Comparison of ENCODE assay signal across 1 cellular context in the genomic region with DNA sequence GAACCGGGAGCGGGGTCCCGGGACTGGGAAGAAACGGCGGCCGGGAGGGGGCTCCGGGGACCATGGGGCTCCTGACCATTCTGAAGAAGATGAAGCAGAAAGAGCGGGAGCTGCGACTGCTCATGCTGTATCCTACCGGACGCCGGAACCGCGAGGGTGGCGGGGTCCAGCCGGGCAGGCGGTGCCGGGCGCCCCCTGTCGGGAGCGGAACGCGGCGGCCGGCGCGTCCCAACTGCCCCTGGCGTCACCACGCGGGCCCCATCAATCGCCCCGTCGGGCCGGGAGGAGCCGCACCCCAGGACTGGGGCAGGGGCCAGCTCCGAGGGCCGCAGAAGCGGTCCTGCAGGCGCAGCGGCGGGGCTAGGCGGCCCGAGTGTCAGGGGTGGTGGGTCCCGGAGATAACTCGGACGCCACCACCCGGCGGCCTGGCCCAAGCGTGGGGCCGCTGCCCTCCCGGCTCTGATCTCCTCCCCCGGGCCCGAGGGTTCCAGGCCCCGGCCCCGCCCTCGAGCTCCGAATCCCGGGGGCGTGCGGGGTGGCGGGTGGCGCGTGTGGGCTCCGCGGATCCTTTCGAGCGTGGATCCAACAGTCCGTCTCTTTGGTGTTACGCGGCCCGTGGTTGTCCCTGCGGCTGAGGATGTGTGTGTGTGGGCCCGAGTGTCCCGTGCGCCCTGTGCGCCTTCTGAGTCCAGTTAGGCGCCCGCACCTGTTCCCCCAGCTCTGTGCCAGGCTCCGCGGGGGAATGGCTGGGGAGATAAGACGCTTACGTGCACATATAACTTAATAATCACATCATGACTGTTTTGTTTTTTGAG.
TF ChIP-seq lines count a peak whose summit lies in the region.

A gene (plus strand): TSS at position 15 of the 815 bp plus-strand sequence. CDS start 48 bp downstream, at position 63.

TF ChIP-seq in HepG2, 621 proteins besides CTCF, POLR2A, EP300 and RAD21 (continued from another document and continues in another):
- TF ChIP-seq, protein P1, sequence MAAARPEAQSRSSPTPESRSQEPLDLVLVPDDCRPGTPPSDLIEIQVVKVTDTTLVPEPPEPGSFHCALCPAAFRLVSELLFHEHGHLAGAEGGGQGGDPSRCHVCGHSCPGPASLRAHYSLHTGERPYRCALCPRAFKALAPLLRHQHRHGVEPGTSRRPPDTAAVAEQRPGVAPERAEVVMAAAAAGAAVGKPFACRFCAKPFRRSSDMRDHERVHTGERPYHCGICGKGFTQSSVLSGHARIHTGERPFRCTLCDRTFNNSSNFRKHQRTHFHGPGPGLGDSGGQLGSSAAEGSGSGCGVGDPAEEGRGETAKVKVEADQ (CRISPR knock-in tag; IDR thresholded peaks at IDR 0.05; ENCODE audit: borderline replicate concordance), result no peak
- TF ChIP-seq, protein P2, sequence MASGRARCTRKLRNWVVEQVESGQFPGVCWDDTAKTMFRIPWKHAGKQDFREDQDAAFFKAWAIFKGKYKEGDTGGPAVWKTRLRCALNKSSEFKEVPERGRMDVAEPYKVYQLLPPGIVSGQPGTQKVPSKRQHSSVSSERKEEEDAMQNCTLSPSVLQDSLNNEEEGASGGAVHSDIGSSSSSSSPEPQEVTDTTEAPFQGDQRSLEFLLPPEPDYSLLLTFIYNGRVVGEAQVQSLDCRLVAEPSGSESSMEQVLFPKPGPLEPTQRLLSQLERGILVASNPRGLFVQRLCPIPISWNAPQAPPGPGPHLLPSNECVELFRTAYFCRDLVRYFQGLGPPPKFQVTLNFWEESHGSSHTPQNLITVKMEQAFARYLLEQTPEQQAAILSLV (CRISPR knock-in tag; IDR thresholded peaks at IDR 0.05; ENCODE audit: borderline replicate concordance), result peak; percentile 80; the same call in 1 of the 2 replicates
- TF ChIP-seq NR2F2 (IDR thresholded peaks at IDR 0.05; ENCODE audit: borderline replicate concordance, low read depth) (no peak), ZNF256 (CRISPR knock-in tag; conservative IDR thresholded peaks at IDR 0.05) (no peak), ZNF446 (CRISPR knock-in tag; IDR thresholded peaks at IDR 0.05) (no peak), SP2 (CRISPR knock-in tag; IDR thresholded peaks at IDR 0.05) (peak; percentile 70), KLF11 (CRISPR knock-in tag; IDR thresholded peaks at IDR 0.05) (no peak), MTA1 (CRISPR knock-in tag; IDR thresholded peaks at IDR 0.05; ENCODE audit: borderline replicate concordance) (no peak), GTF2F1 (IDR thresholded peaks at IDR 0.05; ENCODE audit: low read length) (no peak), ZNF747 (CRISPR knock-in tag; IDR thresholded peaks at IDR 0.05; ENCODE audit: borderline replicate concordance) (0 out of 2 replicates have a peak, but pooled peaks have one; percentile 15), JUNB (CRISPR knock-in tag; IDR thresholded peaks at IDR 0.05; ENCODE audit: borderline replicate concordance) (no peak), ZNF180 (CRISPR knock-in tag; IDR thresholded peaks at IDR 0.05; ENCODE audit: borderline replicate concordance, low read depth) (no peak), SOX5 (CRISPR knock-in tag; IDR thresholded peaks at IDR 0.05; ENCODE audit: borderline replicate concordance) (no peak), ZMAT3 (CRISPR knock-in tag; conservative IDR thresholded peaks at IDR 0.05) (peak; percentile 74; the same call in 1 of the 2 replicates), SP140L (CRISPR knock-in tag; IDR thresholded peaks at IDR 0.05; ENCODE audit: borderline replicate concordance) (no peak), SYNCRIP (IDR thresholded peaks at IDR 0.05; ENCODE audit: insufficient read depth, low read depth, low read length) (no peak), GZF1 (CRISPR knock-in tag; IDR thresholded peaks at IDR 0.05) (no peak), ZSCAN25 (CRISPR knock-in tag; IDR thresholded peaks at IDR 0.05) (no peak), ZNF382 (CRISPR knock-in tag; IDR thresholded peaks at IDR 0.05; ENCODE audit: borderline replicate concordance) (no peak), ZNF616 (CRISPR knock-in tag; IDR thresholded peaks at IDR 0.05; ENCODE audit: low read depth) (no peak), ZC3H13 (CRISPR knock-in tag; IDR thresholded peaks at IDR 0.05) (0 out of 2 replicates have a peak, but pooled peaks have one; percentile 34), MYC (CRISPR knock-in tag; IDR thresholded peaks at IDR 0.05; ENCODE audit: borderline replicate concordance) (peak; percentile 78), FOSL2 (CRISPR knock-in tag; IDR thresholded peaks at IDR 0.05) (no peak), ZNF577 (CRISPR knock-in tag; IDR thresholded peaks at IDR 0.05; ENCODE audit: borderline replicate concordance, low read depth) (no peak), REPIN1 (CRISPR knock-in tag; IDR thresholded peaks at IDR 0.05; ENCODE audit: borderline replicate concordance, low read depth) (peak; percentile 45; the same call in 1 of the 2 replicates), CHD4 (IDR thresholded peaks at IDR 0.05; ENCODE audit: borderline replicate concordance, low read length) (no peak), NR2F6 (IDR thresholded peaks at IDR 0.05) (no peak), NR2F6 (CRISPR knock-in tag; IDR thresholded peaks at IDR 0.05) (no peak), ATRX (CRISPR knock-in tag; IDR thresholded peaks at IDR 0.05; ENCODE audit: borderline replicate concordance) (no peak), GABPB1 (CRISPR knock-in tag; IDR thresholded peaks at IDR 0.05) (peak; percentile 61; the same call in 1 of the 2 replicates), BHLHE40 (IDR thresholded peaks at IDR 0.05; ENCODE audit: low read length) (no peak), GTF3A (CRISPR knock-in tag; conservative IDR thresholded peaks at IDR 0.05) (no peak), ZNF296 (CRISPR knock-in tag; conservative IDR thresholded peaks at IDR 0.05) (0 out of 2 replicates have a peak, but pooled peaks have one; percentile 11), ZSCAN9 (CRISPR knock-in tag; IDR thresholded peaks at IDR 0.05; ENCODE audit: borderline replicate concordance) (peak; percentile 1; the same call in 1 of the 2 replicates), HOXA9 (CRISPR knock-in tag; IDR thresholded peaks at IDR 0.05; ENCODE audit: borderline replicate concordance) (no peak; the same call in 1 of the 2 replicates), ATAD3A (CRISPR knock-in tag; IDR thresholded peaks at IDR 0.05) (no peak), ZNF468 (CRISPR knock-in tag; IDR thresholded peaks at IDR 0.05) (no peak), TRIM24 (CRISPR knock-in tag; IDR thresholded peaks at IDR 0.05) (no peak), ZNF557 (CRISPR knock-in tag; IDR thresholded peaks at IDR 0.05) (no peak), BRCA1 (CRISPR knock-in tag; IDR thresholded peaks at IDR 0.05) (no peak), MAZ (IDR thresholded peaks at IDR 0.05; ENCODE audit: borderline replicate concordance, low read depth, low read length) (no peak), MAZ (CRISPR knock-in tag; IDR thresholded peaks at IDR 0.05; ENCODE audit: low read depth) (no peak)
- TF ChIP-seq, protein P3, sequence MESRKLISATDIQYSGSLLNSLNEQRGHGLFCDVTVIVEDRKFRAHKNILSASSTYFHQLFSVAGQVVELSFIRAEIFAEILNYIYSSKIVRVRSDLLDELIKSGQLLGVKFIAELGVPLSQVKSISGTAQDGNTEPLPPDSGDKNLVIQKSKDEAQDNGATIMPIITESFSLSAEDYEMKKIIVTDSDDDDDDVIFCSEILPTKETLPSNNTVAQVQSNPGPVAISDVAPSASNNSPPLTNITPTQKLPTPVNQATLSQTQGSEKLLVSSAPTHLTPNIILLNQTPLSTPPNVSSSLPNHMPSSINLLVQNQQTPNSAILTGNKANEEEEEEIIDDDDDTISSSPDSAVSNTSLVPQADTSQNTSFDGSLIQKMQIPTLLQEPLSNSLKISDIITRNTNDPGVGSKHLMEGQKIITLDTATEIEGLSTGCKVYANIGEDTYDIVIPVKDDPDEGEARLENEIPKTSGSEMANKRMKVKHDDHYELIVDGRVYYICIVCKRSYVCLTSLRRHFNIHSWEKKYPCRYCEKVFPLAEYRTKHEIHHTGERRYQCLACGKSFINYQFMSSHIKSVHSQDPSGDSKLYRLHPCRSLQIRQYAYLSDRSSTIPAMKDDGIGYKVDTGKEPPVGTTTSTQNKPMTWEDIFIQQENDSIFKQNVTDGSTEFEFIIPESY (CRISPR knock-in tag; IDR thresholded peaks at IDR 0.05), result no peak; the same call in 1 of the 2 replicates
- TF ChIP-seq, protein P4, sequence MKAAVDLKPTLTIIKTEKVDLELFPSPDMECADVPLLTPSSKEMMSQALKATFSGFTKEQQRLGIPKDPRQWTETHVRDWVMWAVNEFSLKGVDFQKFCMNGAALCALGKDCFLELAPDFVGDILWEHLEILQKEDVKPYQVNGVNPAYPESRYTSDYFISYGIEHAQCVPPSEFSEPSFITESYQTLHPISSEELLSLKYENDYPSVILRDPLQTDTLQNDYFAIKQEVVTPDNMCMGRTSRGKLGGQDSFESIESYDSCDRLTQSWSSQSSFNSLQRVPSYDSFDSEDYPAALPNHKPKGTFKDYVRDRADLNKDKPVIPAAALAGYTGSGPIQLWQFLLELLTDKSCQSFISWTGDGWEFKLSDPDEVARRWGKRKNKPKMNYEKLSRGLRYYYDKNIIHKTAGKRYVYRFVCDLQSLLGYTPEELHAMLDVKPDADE (CRISPR knock-in tag; IDR thresholded peaks at IDR 0.05), result no peak; the same call in 1 of the 2 replicates
- TF ChIP-seq, protein P5, sequence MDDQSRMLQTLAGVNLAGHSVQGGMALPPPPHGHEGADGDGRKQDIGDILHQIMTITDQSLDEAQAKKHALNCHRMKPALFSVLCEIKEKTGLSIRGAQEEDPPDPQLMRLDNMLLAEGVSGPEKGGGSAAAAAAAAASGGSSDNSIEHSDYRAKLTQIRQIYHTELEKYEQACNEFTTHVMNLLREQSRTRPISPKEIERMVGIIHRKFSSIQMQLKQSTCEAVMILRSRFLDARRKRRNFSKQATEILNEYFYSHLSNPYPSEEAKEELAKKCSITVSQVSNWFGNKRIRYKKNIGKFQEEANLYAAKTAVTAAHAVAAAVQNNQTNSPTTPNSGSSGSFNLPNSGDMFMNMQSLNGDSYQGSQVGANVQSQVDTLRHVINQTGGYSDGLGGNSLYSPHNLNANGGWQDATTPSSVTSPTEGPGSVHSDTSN (CRISPR knock-in tag; IDR thresholded peaks at IDR 0.05; ENCODE audit: borderline replicate concordance), result no peak
- TF ChIP-seq, protein P6, sequence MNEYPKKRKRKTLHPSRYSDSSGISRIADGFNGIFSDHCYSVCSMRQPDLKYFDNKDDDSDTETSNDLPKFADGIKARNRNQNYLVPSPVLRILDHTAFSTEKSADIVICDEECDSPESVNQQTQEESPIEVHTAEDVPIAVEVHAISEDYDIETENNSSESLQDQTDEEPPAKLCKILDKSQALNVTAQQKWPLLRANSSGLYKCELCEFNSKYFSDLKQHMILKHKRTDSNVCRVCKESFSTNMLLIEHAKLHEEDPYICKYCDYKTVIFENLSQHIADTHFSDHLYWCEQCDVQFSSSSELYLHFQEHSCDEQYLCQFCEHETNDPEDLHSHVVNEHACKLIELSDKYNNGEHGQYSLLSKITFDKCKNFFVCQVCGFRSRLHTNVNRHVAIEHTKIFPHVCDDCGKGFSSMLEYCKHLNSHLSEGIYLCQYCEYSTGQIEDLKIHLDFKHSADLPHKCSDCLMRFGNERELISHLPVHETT (CRISPR knock-in tag; conservative IDR thresholded peaks at IDR 0.05), result no peak; the same call in 1 of the 2 replicates
- TF ChIP-seq, protein P7, sequence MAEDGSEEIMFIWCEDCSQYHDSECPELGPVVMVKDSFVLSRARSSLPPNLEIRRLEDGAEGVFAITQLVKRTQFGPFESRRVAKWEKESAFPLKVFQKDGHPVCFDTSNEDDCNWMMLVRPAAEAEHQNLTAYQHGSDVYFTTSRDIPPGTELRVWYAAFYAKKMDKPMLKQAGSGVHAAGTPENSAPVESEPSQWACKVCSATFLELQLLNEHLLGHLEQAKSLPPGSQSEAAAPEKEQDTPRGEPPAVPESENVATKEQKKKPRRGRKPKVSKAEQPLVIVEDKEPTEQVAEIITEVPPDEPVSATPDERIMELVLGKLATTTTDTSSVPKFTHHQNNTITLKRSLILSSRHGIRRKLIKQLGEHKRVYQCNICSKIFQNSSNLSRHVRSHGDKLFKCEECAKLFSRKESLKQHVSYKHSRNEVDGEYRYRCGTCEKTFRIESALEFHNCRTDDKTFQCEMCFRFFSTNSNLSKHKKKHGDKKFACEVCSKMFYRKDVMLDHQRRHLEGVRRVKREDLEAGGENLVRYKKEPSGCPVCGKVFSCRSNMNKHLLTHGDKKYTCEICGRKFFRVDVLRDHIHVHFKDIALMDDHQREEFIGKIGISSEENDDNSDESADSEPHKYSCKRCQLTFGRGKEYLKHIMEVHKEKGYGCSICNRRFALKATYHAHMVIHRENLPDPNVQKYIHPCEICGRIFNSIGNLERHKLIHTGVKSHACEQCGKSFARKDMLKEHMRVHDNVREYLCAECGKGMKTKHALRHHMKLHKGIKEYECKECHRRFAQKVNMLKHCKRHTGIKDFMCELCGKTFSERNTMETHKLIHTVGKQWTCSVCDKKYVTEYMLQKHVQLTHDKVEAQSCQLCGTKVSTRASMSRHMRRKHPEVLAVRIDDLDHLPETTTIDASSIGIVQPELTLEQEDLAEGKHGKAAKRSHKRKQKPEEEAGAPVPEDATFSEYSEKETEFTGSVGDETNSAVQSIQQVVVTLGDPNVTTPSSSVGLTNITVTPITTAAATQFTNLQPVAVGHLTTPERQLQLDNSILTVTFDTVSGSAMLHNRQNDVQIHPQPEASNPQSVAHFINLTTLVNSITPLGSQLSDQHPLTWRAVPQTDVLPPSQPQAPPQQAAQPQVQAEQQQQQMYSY (CRISPR knock-in tag; IDR thresholded peaks at IDR 0.05), result peak; percentile 6; the same call in 1 of the 2 replicates
- TF ChIP-seq, protein P8, sequence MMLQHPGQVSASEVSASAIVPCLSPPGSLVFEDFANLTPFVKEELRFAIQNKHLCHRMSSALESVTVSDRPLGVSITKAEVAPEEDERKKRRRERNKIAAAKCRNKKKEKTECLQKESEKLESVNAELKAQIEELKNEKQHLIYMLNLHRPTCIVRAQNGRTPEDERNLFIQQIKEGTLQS (CRISPR knock-in tag; IDR thresholded peaks at IDR 0.05), result no peak
- TF ChIP-seq, protein P9, sequence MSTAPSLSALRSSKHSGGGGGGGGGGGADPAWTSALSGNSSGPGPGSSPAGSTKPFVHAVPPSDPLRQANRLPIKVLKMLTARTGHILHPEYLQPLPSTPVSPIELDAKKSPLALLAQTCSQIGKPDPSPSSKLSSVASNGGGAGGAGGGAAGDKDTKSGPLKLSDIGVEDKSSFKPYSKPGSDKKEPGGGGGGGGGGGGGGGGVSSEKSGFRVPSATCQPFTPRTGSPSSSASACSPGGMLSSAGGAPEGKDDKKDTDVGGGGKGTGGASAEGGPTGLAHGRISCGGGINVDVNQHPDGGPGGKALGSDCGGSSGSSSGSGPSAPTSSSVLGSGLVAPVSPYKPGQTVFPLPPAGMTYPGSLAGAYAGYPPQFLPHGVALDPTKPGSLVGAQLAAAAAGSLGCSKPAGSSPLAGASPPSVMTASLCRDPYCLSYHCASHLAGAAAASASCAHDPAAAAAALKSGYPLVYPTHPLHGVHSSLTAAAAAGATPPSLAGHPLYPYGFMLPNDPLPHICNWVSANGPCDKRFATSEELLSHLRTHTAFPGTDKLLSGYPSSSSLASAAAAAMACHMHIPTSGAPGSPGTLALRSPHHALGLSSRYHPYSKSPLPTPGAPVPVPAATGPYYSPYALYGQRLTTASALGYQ (CRISPR knock-in tag; IDR thresholded peaks at IDR 0.05), result peak; percentile 59; the same call in 1 of the 2 replicates
